ENCODE assay signal across 1 cellular context in the genomic region with DNA sequence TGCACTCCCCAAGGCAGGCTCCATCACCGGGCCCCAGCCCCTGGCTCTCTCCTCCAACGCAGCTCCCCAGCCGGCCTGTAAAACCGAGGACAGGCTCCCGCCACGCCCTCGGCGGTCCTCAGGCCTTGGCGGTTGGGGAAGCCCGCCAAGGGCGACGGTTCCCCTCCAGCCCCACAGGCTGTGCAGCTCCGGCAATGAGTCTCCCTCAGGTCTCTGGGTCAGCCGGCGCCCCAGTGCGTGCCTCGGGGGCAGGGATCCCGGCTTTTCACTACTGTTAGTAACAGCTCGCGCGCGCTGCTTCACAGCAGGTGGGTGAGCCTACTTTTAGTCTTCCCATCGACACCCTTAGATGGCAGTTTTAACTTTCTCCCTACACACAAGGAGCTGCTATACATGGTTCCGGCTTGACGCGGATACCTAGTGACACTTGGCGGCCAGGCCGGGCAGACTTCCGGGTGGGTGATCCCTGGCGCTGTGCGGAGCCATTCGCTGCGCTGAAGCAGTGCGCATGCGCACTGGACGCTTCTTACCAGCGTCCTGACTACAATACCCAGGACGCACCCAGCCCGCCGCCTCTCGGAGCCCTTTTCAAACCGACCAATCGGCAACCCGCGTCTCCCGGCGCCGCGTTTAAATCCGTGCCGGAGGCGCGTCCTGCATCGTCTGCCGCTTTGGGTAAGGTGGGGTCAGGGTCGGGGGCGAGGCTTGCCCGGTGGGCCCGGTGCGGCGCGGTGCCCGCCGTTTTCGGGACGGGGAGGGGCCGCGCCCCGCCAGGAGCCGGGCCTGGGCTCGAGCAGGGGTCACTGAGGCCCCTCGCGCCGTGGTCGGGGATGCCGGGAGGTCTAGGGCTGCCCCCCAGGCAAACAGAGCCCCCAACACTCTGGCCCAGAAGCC.
TF ChIP-seq lines count a peak whose summit lies in the region.

A gene with protein sequence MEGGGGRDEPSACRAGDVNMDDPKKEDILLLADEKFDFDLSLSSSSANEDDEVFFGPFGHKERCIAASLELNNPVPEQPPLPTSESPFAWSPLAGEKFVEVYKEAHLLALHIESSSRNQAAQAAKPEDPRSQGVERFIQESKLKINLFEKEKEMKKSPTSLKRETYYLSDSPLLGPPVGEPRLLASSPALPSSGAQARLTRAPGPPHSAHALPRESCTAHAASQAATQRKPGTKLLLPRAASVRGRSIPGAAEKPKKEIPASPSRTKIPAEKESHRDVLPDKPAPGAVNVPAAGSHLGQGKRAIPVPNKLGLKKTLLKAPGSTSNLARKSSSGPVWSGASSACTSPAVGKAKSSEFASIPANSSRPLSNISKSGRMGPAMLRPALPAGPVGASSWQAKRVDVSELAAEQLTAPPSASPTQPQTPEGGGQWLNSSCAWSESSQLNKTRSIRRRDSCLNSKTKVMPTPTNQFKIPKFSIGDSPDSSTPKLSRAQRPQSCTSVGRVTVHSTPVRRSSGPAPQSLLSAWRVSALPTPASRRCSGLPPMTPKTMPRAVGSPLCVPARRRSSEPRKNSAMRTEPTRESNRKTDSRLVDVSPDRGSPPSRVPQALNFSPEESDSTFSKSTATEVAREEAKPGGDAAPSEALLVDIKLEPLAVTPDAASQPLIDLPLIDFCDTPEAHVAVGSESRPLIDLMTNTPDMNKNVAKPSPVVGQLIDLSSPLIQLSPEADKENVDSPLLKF (plus strand): TSS at position 614 of the 894 bp plus-strand sequence. CDS start 531 bp downstream, outside the sequence.

TF ChIP-seq in HepG2, 621 proteins besides CTCF, POLR2A, EP300 and RAD21 (continued from another document and continues in another):
- TF ChIP-seq, protein P1, sequence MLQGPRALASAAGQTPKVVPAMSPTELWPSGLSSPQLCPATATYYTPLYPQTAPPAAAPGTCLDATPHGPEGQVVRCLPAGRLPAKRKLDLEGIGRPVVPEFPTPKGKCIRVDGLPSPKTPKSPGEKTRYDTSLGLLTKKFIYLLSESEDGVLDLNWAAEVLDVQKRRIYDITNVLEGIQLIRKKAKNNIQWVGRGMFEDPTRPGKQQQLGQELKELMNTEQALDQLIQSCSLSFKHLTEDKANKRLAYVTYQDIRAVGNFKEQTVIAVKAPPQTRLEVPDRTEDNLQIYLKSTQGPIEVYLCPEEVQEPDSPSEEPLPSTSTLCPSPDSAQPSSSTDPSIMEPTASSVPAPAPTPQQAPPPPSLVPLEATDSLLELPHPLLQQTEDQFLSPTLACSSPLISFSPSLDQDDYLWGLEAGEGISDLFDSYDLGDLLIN (CRISPR knock-in tag; IDR thresholded peaks at IDR 0.05; ENCODE audit: borderline replicate concordance): no peak
- TF ChIP-seq SMAD9 (CRISPR knock-in tag; IDR thresholded peaks at IDR 0.05) (no peak), SP5 (CRISPR knock-in tag; IDR thresholded peaks at IDR 0.05; ENCODE audit: borderline replicate concordance, low read depth) (no peak), NCOR1 (IDR thresholded peaks at IDR 0.05; ENCODE audit: borderline replicate concordance, low read length) (no peak), ZNF136 (CRISPR knock-in tag; IDR thresholded peaks at IDR 0.05; ENCODE audit: low read depth) (0 out of 2 replicates have a peak, but pooled peaks have one; percentile 68), ATF7 (IDR thresholded peaks at IDR 0.05) (no peak), ATF7 (CRISPR knock-in tag; IDR thresholded peaks at IDR 0.05) (peak; percentile 37; the same call in 1 of the 2 replicates), ONECUT2 (CRISPR knock-in tag; IDR thresholded peaks at IDR 0.05) (no peak), TBL1XR1 (IDR thresholded peaks at IDR 0.05; ENCODE audit: borderline replicate concordance, low read length, partially characterized antibody) (peak; percentile 6), JUN (CRISPR knock-in tag; IDR thresholded peaks at IDR 0.05) (no peak), JUNB (CRISPR knock-in tag; IDR thresholded peaks at IDR 0.05; ENCODE audit: borderline replicate concordance) (peak; percentile 86; the same call in 1 of the 2 replicates), DNMT1 (CRISPR knock-in tag; IDR thresholded peaks at IDR 0.05) (no peak), ZNF382 (CRISPR knock-in tag; IDR thresholded peaks at IDR 0.05; ENCODE audit: borderline replicate concordance) (no peak), BRCA1 (CRISPR knock-in tag; IDR thresholded peaks at IDR 0.05) (0 out of 2 replicates have a peak, but pooled peaks have one; percentile 38), ZNF253 (CRISPR knock-in tag; IDR thresholded peaks at IDR 0.05; ENCODE audit: borderline replicate concordance) (peak; percentile 98), HNF4A (CRISPR knock-in tag; IDR thresholded peaks at IDR 0.05) (no peak), DR1 (CRISPR knock-in tag; IDR thresholded peaks at IDR 0.05) (peak; percentile 82; the same call in 1 of the 2 replicates), CBX1 (IDR thresholded peaks at IDR 0.05; ENCODE audit: low read depth) (no peak), HOXA7 (CRISPR knock-in tag; IDR thresholded peaks at IDR 0.05) (peak; percentile 92; the same call in 1 of the 2 replicates), HDAC1 (CRISPR knock-in tag; IDR thresholded peaks at IDR 0.05) (peak; percentile 99), SAP130 (CRISPR knock-in tag; IDR thresholded peaks at IDR 0.05; ENCODE audit: low read depth) (peak; percentile 99), ZBTB7A (CRISPR knock-in tag; IDR thresholded peaks at IDR 0.05) (peak; percentile 42; the same call in 1 of the 2 replicates), ZZZ3 (CRISPR knock-in tag; IDR thresholded peaks at IDR 0.05; ENCODE audit: borderline replicate concordance) (peak; percentile 16; the same call in 1 of the 2 replicates), ESRRA (CRISPR knock-in tag; IDR thresholded peaks at IDR 0.05; ENCODE audit: low read depth) (peak; percentile 75; the same call in 1 of the 2 replicates), PPARG (CRISPR knock-in tag; conservative IDR thresholded peaks at IDR 0.05) (peak; percentile 15; the same call in 1 of the 2 replicates), CC2D1A (CRISPR knock-in tag; IDR thresholded peaks at IDR 0.05) (no peak), ZMYM2 (CRISPR knock-in tag; IDR thresholded peaks at IDR 0.05) (no peak), ZNF256 (CRISPR knock-in tag; conservative IDR thresholded peaks at IDR 0.05) (0 out of 2 replicates have a peak, but pooled peaks have one; percentile 59), POLR2G (IDR thresholded peaks at IDR 0.05; ENCODE audit: low read depth, low read length) (0 out of 2 replicates have a peak, but pooled peaks have one; percentile 13)
- TF ChIP-seq, protein P2, sequence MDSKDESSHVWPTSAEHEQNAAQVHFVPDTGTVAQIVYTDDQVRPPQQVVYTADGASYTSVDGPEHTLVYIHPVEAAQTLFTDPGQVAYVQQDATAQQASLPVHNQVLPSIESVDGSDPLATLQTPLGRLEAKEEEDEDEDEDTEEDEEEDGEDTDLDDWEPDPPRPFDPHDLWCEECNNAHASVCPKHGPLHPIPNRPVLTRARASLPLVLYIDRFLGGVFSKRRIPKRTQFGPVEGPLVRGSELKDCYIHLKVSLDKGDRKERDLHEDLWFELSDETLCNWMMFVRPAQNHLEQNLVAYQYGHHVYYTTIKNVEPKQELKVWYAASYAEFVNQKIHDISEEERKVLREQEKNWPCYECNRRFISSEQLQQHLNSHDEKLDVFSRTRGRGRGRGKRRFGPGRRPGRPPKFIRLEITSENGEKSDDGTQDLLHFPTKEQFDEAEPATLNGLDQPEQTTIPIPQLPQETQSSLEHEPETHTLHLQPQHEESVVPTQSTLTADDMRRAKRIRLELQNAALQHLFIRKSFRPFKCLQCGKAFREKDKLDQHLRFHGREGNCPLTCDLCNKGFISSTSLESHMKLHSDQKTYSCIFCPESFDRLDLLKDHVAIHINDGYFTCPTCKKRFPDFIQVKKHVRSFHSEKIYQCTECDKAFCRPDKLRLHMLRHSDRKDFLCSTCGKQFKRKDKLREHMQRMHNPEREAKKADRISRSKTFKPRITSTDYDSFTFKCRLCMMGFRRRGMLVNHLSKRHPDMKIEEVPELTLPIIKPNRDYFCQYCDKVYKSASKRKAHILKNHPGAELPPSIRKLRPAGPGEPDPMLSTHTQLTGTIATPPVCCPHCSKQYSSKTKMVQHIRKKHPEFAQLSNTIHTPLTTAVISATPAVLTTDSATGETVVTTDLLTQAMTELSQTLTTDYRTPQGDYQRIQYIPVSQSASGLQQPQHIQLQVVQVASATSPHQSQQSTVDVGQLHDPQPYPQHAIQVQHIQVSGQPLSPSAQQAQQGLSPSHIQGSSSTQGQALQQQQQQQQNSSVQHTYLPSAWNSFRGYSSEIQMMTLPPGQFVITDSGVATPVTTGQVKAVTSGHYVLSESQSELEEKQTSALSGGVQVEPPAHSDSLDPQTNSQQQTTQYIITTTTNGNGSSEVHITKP (CRISPR knock-in tag; IDR thresholded peaks at IDR 0.05; ENCODE audit: low read depth): no peak; the same call in 1 of the 2 replicates
- TF ChIP-seq, protein P3, sequence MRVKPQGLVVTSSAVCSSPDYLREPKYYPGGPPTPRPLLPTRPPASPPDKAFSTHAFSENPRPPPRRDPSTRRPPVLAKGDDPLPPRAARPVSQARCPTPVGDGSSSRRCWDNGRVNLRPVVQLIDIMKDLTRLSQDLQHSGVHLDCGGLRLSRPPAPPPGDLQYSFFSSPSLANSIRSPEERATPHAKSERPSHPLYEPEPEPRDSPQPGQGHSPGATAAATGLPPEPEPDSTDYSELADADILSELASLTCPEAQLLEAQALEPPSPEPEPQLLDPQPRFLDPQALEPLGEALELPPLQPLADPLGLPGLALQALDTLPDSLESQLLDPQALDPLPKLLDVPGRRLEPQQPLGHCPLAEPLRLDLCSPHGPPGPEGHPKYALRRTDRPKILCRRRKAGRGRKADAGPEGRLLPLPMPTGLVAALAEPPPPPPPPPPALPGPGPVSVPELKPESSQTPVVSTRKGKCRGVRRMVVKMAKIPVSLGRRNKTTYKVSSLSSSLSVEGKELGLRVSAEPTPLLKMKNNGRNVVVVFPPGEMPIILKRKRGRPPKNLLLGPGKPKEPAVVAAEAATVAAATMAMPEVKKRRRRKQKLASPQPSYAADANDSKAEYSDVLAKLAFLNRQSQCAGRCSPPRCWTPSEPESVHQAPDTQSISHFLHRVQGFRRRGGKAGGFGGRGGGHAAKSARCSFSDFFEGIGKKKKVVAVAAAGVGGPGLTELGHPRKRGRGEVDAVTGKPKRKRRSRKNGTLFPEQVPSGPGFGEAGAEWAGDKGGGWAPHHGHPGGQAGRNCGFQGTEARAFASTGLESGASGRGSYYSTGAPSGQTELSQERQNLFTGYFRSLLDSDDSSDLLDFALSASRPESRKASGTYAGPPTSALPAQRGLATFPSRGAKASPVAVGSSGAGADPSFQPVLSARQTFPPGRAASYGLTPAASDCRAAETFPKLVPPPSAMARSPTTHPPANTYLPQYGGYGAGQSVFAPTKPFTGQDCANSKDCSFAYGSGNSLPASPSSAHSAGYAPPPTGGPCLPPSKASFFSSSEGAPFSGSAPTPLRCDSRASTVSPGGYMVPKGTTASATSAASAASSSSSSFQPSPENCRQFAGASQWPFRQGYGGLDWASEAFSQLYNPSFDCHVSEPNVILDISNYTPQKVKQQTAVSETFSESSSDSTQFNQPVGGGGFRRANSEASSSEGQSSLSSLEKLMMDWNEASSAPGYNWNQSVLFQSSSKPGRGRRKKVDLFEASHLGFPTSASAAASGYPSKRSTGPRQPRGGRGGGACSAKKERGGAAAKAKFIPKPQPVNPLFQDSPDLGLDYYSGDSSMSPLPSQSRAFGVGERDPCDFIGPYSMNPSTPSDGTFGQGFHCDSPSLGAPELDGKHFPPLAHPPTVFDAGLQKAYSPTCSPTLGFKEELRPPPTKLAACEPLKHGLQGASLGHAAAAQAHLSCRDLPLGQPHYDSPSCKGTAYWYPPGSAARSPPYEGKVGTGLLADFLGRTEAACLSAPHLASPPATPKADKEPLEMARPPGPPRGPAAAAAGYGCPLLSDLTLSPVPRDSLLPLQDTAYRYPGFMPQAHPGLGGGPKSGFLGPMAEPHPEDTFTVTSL (CRISPR knock-in tag; IDR thresholded peaks at IDR 0.05; ENCODE audit: borderline replicate concordance): no peak
- TF ChIP-seq, protein P4, sequence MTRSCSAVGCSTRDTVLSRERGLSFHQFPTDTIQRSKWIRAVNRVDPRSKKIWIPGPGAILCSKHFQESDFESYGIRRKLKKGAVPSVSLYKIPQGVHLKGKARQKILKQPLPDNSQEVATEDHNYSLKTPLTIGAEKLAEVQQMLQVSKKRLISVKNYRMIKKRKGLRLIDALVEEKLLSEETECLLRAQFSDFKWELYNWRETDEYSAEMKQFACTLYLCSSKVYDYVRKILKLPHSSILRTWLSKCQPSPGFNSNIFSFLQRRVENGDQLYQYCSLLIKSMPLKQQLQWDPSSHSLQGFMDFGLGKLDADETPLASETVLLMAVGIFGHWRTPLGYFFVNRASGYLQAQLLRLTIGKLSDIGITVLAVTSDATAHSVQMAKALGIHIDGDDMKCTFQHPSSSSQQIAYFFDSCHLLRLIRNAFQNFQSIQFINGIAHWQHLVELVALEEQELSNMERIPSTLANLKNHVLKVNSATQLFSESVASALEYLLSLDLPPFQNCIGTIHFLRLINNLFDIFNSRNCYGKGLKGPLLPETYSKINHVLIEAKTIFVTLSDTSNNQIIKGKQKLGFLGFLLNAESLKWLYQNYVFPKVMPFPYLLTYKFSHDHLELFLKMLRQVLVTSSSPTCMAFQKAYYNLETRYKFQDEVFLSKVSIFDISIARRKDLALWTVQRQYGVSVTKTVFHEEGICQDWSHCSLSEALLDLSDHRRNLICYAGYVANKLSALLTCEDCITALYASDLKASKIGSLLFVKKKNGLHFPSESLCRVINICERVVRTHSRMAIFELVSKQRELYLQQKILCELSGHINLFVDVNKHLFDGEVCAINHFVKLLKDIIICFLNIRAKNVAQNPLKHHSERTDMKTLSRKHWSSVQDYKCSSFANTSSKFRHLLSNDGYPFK (CRISPR knock-in tag; IDR thresholded peaks at IDR 0.05; ENCODE audit: borderline replicate concordance): peak; percentile 43; the same call in 1 of the 2 replicates
- TF ChIP-seq, protein P5, sequence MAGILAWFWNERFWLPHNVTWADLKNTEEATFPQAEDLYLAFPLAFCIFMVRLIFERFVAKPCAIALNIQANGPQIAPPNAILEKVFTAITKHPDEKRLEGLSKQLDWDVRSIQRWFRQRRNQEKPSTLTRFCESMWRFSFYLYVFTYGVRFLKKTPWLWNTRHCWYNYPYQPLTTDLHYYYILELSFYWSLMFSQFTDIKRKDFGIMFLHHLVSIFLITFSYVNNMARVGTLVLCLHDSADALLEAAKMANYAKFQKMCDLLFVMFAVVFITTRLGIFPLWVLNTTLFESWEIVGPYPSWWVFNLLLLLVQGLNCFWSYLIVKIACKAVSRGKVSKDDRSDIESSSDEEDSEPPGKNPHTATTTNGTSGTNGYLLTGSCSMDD (CRISPR knock-in tag; IDR thresholded peaks at IDR 0.05): no peak
- TF ChIP-seq, protein P6, sequence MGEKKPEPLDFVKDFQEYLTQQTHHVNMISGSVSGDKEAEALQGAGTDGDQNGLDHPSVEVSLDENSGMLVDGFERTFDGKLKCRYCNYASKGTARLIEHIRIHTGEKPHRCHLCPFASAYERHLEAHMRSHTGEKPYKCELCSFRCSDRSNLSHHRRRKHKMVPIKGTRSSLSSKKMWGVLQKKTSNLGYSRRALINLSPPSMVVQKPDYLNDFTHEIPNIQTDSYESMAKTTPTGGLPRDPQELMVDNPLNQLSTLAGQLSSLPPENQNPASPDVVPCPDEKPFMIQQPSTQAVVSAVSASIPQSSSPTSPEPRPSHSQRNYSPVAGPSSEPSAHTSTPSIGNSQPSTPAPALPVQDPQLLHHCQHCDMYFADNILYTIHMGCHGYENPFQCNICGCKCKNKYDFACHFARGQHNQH (CRISPR knock-in tag; IDR thresholded peaks at IDR 0.05): peak; percentile 58; the same call in 1 of the 2 replicates
- TF ChIP-seq, protein P7, sequence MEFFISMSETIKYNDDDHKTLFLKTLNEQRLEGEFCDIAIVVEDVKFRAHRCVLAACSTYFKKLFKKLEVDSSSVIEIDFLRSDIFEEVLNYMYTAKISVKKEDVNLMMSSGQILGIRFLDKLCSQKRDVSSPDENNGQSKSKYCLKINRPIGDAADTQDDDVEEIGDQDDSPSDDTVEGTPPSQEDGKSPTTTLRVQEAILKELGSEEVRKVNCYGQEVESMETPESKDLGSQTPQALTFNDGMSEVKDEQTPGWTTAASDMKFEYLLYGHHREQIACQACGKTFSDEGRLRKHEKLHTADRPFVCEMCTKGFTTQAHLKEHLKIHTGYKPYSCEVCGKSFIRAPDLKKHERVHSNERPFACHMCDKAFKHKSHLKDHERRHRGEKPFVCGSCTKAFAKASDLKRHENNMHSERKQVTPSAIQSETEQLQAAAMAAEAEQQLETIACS (CRISPR knock-in tag; IDR thresholded peaks at IDR 0.05): no peak
